In genomic region chr14:54175298-54175942, GRCh38 we compare ENCODE assay signal across 8 cellular contexts.
DNase-seq lines count a peak whose midpoint lies in the region; TF ChIP-seq lines count a peak whose summit lies in the region.

No MANE protein-coding gene starts in this region.

- H3K4me3 ChIP-seq in HFF-Myc (replicated peaks; ENCODE audit: low read depth, low read length) (no peak overlapping the region), fibroblast of villous mesenchyme (ENCODE audit: low read depth, low read length) (no peak overlapping the region)

- no peaks in the 10 kb centered on the region for H3K36me3 Mint-ChIP-seq in Calu3 (ENCODE audit: insufficient read depth, unreplicated experiment)

- intact Hi-C loops in Calu3 (cut with micrococcal nuclease; ENCODE audit: unreplicated experiment), result loop anchor here (1.0 to 10.0 kb wide), 6 partner anchors 68 to 743 kb away; no protein-coding TSS in a partner anchor

- no peak overlapping the region for H3K27ac Mint-ChIP-seq in Calu3 (ENCODE audit: unreplicated experiment)

- TF ChIP-seq CTCF in Calu3 (IDR thresholded peaks at IDR 0.05; ENCODE audit: unreplicated experiment) (peak; percentile 64), HFF-Myc (IDR thresholded peaks at IDR 0.05; ENCODE audit: low read depth, low read length, missing control alignments) (peak; percentile 59), fibroblast of villous mesenchyme (IDR thresholded peaks at IDR 0.05; ENCODE audit: insufficient read depth, low read depth, low read length) (peak; percentile 82)

- no TSS peak for BruUV-seq in Calu3 (replicated peaks; lab: Mats Ljungman, UMichigan)

- H3K4me3 Mint-ChIP-seq in Calu3 (ENCODE audit: low read depth, unreplicated experiment), result no peak overlapping the region

- H3K4me1 Mint-ChIP-seq in Calu3 (ENCODE audit: low read depth, unreplicated experiment), result peaks cover 30% of the 10 kb centered on the region

- peak; percentile 80 for DNase-seq in Calu3
- DNase-seq in HFF-Myc (ENCODE audit: extremely low read depth, low read depth), result peak; percentile 88
- DNase-seq in NCI-H524 (lab: John Stamatoyannopoulos, UW), result peak; percentile 76 to 85
- DNase-seq in activated CD8-positive, alpha-beta memory T cell treated with anti-CD3 and anti-CD28 coated beads, Interleukin-2, amount 50 U/mL, for 24 hours (ENCODE audit: extremely low read depth), result peak; percentile 19
- peak; percentile 88 for DNase-seq in fibroblast of villous mesenchyme (ENCODE audit: low read depth)
- peak; percentile 47 for DNase-seq in non-pigmented ciliary epithelial cell (ENCODE audit: low read depth)
- peak; percentile 77 for DNase-seq in ureter (ENCODE audit: low spot score)
- no peak for DNase-seq in 8988T

- H3K27me3 Mint-ChIP-seq in Calu3 (ENCODE audit: unreplicated experiment), result no peaks in the 10 kb centered on the region

- CTCF ChIA-PET in Calu3 (lab: Charles Lee), result interaction anchor here (0.6 to 1.0 kb wide), 11 partner anchors 8 to 527 kb away, joined by 3 to 10 read pairs (median 3); no protein-coding TSS in a partner anchor

- no peaks in the 10 kb centered on the region for H3K9me3 Mint-ChIP-seq in Calu3 (ENCODE audit: low read depth, unreplicated experiment)
